Comparison of ENCODE assay signal across 1 cellular context in the genomic region with DNA sequence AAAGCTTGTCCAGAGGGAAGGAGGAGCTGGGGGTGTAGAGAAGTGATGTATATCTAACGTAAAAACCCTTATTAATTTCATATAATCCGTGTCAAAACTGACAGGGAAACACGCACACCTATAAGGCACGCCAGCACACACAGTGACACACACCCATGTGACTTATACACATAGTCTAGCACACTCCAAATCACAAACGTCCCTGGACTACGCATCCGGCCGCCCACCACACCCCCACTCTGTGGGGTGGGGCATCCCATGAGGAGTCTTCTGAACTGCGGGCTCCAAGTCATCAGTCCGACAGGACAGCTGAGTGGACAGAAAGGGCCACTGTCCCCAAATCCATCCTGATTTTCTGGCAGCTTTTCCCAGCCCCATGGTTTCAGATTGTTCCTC.
TF ChIP-seq lines count a peak whose summit lies in the region.

No MANE protein-coding gene starts in this region.

TF ChIP-seq in IMR-90, 13 proteins besides CTCF, POLR2A, EP300 and RAD21:
- no peak for TF ChIP-seq NFE2L2 (IDR thresholded peaks at IDR 0.05; ENCODE audit: low read depth, low read length)
- TF ChIP-seq RCOR1 (IDR thresholded peaks at IDR 0.05; ENCODE audit: insufficient replicate concordance, low read length), result no peak
- TF ChIP-seq MAFK (IDR thresholded peaks at IDR 0.05; ENCODE audit: low read depth, low read length), result peak; percentile 22; the same call in 1 of the 2 replicates
- TF ChIP-seq, protein P1, sequence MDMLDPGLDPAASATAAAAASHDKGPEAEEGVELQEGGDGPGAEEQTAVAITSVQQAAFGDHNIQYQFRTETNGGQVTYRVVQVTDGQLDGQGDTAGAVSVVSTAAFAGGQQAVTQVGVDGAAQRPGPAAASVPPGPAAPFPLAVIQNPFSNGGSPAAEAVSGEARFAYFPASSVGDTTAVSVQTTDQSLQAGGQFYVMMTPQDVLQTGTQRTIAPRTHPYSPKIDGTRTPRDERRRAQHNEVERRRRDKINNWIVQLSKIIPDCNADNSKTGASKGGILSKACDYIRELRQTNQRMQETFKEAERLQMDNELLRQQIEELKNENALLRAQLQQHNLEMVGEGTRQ (IDR thresholded peaks at IDR 0.05; ENCODE audit: low read depth, low read length), result peak; percentile 52
- no peak for TF ChIP-seq BHLHE40 (IDR thresholded peaks at IDR 0.05; ENCODE audit: low read depth, low read length)
- TF ChIP-seq MAZ (IDR thresholded peaks at IDR 0.05; ENCODE audit: borderline replicate concordance, low read depth, low read length), result no peak
- peak; percentile 93 for TF ChIP-seq CHD1 (IDR thresholded peaks at IDR 0.05; ENCODE audit: low read depth, low read length)
- TF ChIP-seq RFX5 (IDR thresholded peaks at IDR 0.05; ENCODE audit: low read depth, low read length), result no peak
- TF ChIP-seq CEBPB (IDR thresholded peaks at IDR 0.05; ENCODE audit: low read depth, low read length), result no peak
- TF ChIP-seq FOS (IDR thresholded peaks at IDR 0.05; ENCODE audit: low read depth, low read length), result no peak
- peak; percentile 73; the same call in 1 of the 2 replicates for TF ChIP-seq MXI1 (IDR thresholded peaks at IDR 0.05; ENCODE audit: borderline replicate concordance, low read depth, low read length)
- TF ChIP-seq, protein P2, sequence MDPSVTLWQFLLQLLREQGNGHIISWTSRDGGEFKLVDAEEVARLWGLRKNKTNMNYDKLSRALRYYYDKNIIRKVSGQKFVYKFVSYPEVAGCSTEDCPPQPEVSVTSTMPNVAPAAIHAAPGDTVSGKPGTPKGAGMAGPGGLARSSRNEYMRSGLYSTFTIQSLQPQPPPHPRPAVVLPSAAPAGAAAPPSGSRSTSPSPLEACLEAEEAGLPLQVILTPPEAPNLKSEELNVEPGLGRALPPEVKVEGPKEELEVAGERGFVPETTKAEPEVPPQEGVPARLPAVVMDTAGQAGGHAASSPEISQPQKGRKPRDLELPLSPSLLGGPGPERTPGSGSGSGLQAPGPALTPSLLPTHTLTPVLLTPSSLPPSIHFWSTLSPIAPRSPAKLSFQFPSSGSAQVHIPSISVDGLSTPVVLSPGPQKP (IDR thresholded peaks at IDR 0.05; ENCODE audit: borderline replicate concordance, low read depth, low read length), result no peak
- TF ChIP-seq SMC3 (IDR thresholded peaks at IDR 0.05; ENCODE audit: low read depth, low read length), result no peak
